ENCODE assay signal across 11 cellular contexts in genomic region chr3:37956353-37957184, GRCh38. TPM values are rescaled to one million over a fixed set of nuclear protein-coding genes. Genes with fewer than 3 reads are reported as not detected.
DNase-seq lines count a peak whose midpoint lies in the region; ATAC-seq, FAIRE-seq and TF ChIP-seq lines count a peak whose summit lies in the region.
"Had no signal": no experiment of that assay in that cellular context is flagged by ENCODE, and none has a peak within 500 bp of the region (broad histone marks: within the 10 kb centered on the region; RNA-seq: fewer than 3 reads in every experiment).

No MANE protein-coding gene starts in this region.

- no peak overlapping the region for H3K4me3 Mint-ChIP-seq in CD4-positive, CD25-positive, alpha-beta regulatory T cell
- H3K4me3 Mint-ChIP-seq in glutamatergic neuron (ENCODE audit: unreplicated experiment): no peak overlapping the region

- H3K9me3 ChIP-seq in CD4-positive, CD25-positive, alpha-beta regulatory T cell (ENCODE audit: control insufficient read depth in 2 of 2, low read length in 2 of 2): no peaks in the 10 kb centered on the region
- H3K9me3 ChIP-seq in KOPT-K1 (ENCODE audit: insufficient read depth, low read length, poor library complexity, severe bottlenecking) (no peaks in the 10 kb centered on the region), endothelial cell of umbilical vein (replicated peaks; ENCODE audit: control insufficient read depth, insufficient read depth, low read length) (no peaks in the 10 kb centered on the region)

- no peaks in the 10 kb centered on the region for H4K20me1 ChIP-seq in endothelial cell of umbilical vein (replicated peaks; ENCODE audit: control insufficient read depth, extremely low read depth, insufficient read depth, low read length)

- no peaks in the 10 kb centered on the region for H3K9me3 Mint-ChIP-seq in CD4-positive, CD25-positive, alpha-beta regulatory T cell
- no peaks in the 10 kb centered on the region for H3K9me3 Mint-ChIP-seq in glutamatergic neuron (ENCODE audit: unreplicated experiment)

- no peak for FAIRE-seq in endothelial cell of umbilical vein (lab: Jason Lieb, UNC)

- H3K79me2 ChIP-seq in endothelial cell of umbilical vein (ENCODE audit: control insufficient read depth, insufficient read depth, low read length): no peaks in the 10 kb centered on the region

- H3K9ac ChIP-seq in endothelial cell of umbilical vein (replicated peaks; ENCODE audit: extremely low read depth, insufficient read depth, low read length): no peak overlapping the region
- no peak overlapping the region for H3K9ac ChIP-seq in rectal smooth muscle tissue (ENCODE audit: low read length)

- no peak for TF ChIP-seq POLR2A in endothelial cell of umbilical vein (IDR thresholded peaks at IDR 0.05; ENCODE audit: low read depth, low read length)

- no peaks in the 10 kb centered on the region for H3K9me1 ChIP-seq in endothelial cell of umbilical vein (replicated peaks; ENCODE audit: control insufficient read depth, extremely low read depth, insufficient read depth, low read length)

- ATAC-seq in CD4-positive, CD25-positive, alpha-beta regulatory T cell (ENCODE audit: low read depth in 2 of 2): no peak
- ATAC-seq: HCT116 had no signal

- intact Hi-C loops in endothelial cell of umbilical vein (cut with micrococcal nuclease): loop anchor here (1.0 to 2.0 kb wide), 3 partner anchors 10 to 20 kb away; no protein-coding TSS in a partner anchor

- no peak overlapping the region for H2AFZ ChIP-seq in endothelial cell of umbilical vein (ENCODE audit: low read depth, low read length)

- dilution Hi-C loops in endothelial cell of umbilical vein (cut with MboI; ENCODE audit: extremely low pct_ligation_motif_present, low sequenced_read_pairs): no loop called here

- no TSS peak for BruUV-seq in endothelial cell of umbilical vein (replicated peaks; lab: Mats Ljungman, UMichigan)

- CTCF ChIA-PET in endothelial cell of umbilical vein (lab: Charles Lee): interaction anchor here (0.7 to 5.0 kb wide), 14 partner anchors 10 to 102 kb away, joined by 3 to 57 read pairs (median 4); no protein-coding TSS in a partner anchor

- H3K36me3 Mint-ChIP-seq in CD4-positive, CD25-positive, alpha-beta regulatory T cell: no peaks in the 10 kb centered on the region
- H3K36me3 Mint-ChIP-seq in glutamatergic neuron (ENCODE audit: unreplicated experiment): no peaks in the 10 kb centered on the region

- no peaks in the 10 kb centered on the region for H3K36me3 ChIP-seq in CD4-positive, CD25-positive, alpha-beta regulatory T cell (ENCODE audit: control insufficient read depth, insufficient read depth, low read length)
- H3K36me3 ChIP-seq in KOPT-K1 (ENCODE audit: insufficient read depth, low read length) (no peaks in the 10 kb centered on the region), endothelial cell of umbilical vein (ENCODE audit: control insufficient read depth in 2 of 2, extremely low read depth in 1 of 2, insufficient read depth in 2 of 2, low read length in 2 of 2) (no peaks in the 10 kb centered on the region), rectal smooth muscle tissue (ENCODE audit: control insufficient read depth, insufficient read depth, low read length) (no peaks in the 10 kb centered on the region)

- H3K27ac ChIP-seq in CD4-positive, CD25-positive, alpha-beta regulatory T cell (ENCODE audit: insufficient read depth, low read length, poor library complexity, severe bottlenecking): no peak overlapping the region
- H3K27ac ChIP-seq in KOPT-K1 (ENCODE audit: low read depth, low read length, poor library complexity, severe bottlenecking) (peak overlapping the region; percentile 85), endothelial cell of umbilical vein (ENCODE audit: insufficient read depth, low read depth, low read length) (peak overlapping the region; percentile 3), rectal smooth muscle tissue (ENCODE audit: low read depth, low read length) (peak overlapping the region; percentile 65)

- H3K27me3 Mint-ChIP-seq in CD4-positive, CD25-positive, alpha-beta regulatory T cell: no peaks in the 10 kb centered on the region
- H3K27me3 Mint-ChIP-seq in glutamatergic neuron (ENCODE audit: unreplicated experiment): peaks cover 2% of the 10 kb centered on the region

- H3K4me3 ChIP-seq in CD4-positive, CD25-positive, alpha-beta regulatory T cell (ENCODE audit: low read depth, low read length): peak overlapping the region; percentile 33
- H3K4me3 ChIP-seq in endothelial cell of umbilical vein (replicated peaks in 1 of 3; ENCODE audit: insufficient read depth in 1 of 3, low read depth in 1 of 3, low read length in 3 of 3): no peak overlapping the region
- H3K4me3 ChIP-seq in rectal smooth muscle tissue (ENCODE audit: low read length): no peak overlapping the region

- H3K4me1 Mint-ChIP-seq in CD4-positive, CD25-positive, alpha-beta regulatory T cell: peaks cover 0 to 31% (median 21%) of the 10 kb centered on the region in 4 donors
- H3K4me1 Mint-ChIP-seq in glutamatergic neuron (ENCODE audit: low read depth, unreplicated experiment): no peaks in the 10 kb centered on the region

- H3K27ac Mint-ChIP-seq in CD4-positive, CD25-positive, alpha-beta regulatory T cell: peak overlapping the region; percentile 87 to 94 (median 91)
- H3K27ac Mint-ChIP-seq in glutamatergic neuron (ENCODE audit: unreplicated experiment): no peak overlapping the region

- no peaks in the 10 kb centered on the region for H3K27me3 ChIP-seq in CD4-positive, CD25-positive, alpha-beta regulatory T cell (ENCODE audit: control insufficient read depth, insufficient read depth, low read length)
- H3K27me3 ChIP-seq in endothelial cell of umbilical vein (ENCODE audit: control insufficient read depth in 2 of 2, insufficient read depth in 2 of 2, low read length in 2 of 2) (no peaks in the 10 kb centered on the region), rectal smooth muscle tissue (ENCODE audit: control insufficient read depth, insufficient read depth, low read length) (no peaks in the 10 kb centered on the region)

- peak overlapping the region; percentile 50 for H3K4me2 ChIP-seq in endothelial cell of umbilical vein (ENCODE audit: insufficient read depth, low read length)

- POLR2A ChIA-PET in endothelial cell of umbilical vein (lab: Charles Lee): no interaction called here

- no peak for DNase-seq in CD4-positive, CD25-positive, alpha-beta regulatory T cell
- DNase-seq in endothelial cell of umbilical vein (ENCODE audit: low read depth, low spot score) (peak; percentile 11), activated gamma-delta T cell treated with Interleukin-2 at 50 U/mL for 16 hours (no peak), glutamatergic neuron (no peak), NCI-H524 treated with DMSO at 0.1 percent for 48 hours (lab: John Stamatoyannopoulos, UW) (no peak)
- DNase-seq in stimulated activated CD4-positive, alpha-beta T cell treated with anti-CD3 and anti-CD28 coated beads, Interleukin-15, amount 100 ng/mL, for 24 hours: no peak
- DNase-seq: NCI-H1694, SIG-M5 had no signal

- peaks cover 18% of the 10 kb centered on the region for H3K4me1 ChIP-seq in CD4-positive, CD25-positive, alpha-beta regulatory T cell (ENCODE audit: control insufficient read depth, insufficient read depth, low read length, poor library complexity, severe bottlenecking)
- H3K4me1 ChIP-seq in endothelial cell of umbilical vein (ENCODE audit: control insufficient read depth, extremely low read depth, insufficient read depth, low read length) (peaks cover 36% of the 10 kb centered on the region), rectal smooth muscle tissue (ENCODE audit: control insufficient read depth, insufficient read depth, low read length) (peaks cover 16% of the 10 kb centered on the region)

- TF ChIP-seq CTCF in endothelial cell of umbilical vein (IDR thresholded peaks at IDR 0.05; ENCODE audit: extremely low read depth in 1 of 2, insufficient read depth in 1 of 2, low read depth in 1 of 2, low read length in 2 of 2) (no peak), glutamatergic neuron (IDR thresholded peaks at IDR 0.05; ENCODE audit: partially characterized antibody, unreplicated experiment) (no peak)

TF ChIP-seq in endothelial cell of umbilical vein, 7 proteins besides CTCF, POLR2A, EP300 and RAD21:
- TF ChIP-seq FOS (IDR thresholded peaks at IDR 0.05; ENCODE audit: borderline replicate concordance, insufficient read depth, low read length) (no peak), MAX (IDR thresholded peaks at IDR 0.05; ENCODE audit: insufficient read depth, insufficient read length) (no peak), MYC (IDR thresholded peaks at IDR 0.05; ENCODE audit: low read depth, low read length) (no peak), EZH2 (IDR thresholded peaks at IDR 0.05; ENCODE audit: borderline replicate concordance, low read depth, low read length, severe bottlenecking) (no peak), POLR2AphosphoS5 (IDR thresholded peaks at IDR 0.05; ENCODE audit: insufficient read depth, low read depth, low read length) (no peak), GATA2 (IDR thresholded peaks at IDR 0.05; ENCODE audit: insufficient read depth, insufficient read length, low read depth, low read length) (no peak), JUN (IDR thresholded peaks at IDR 0.05; ENCODE audit: borderline replicate concordance, insufficient read depth, insufficient read length, low read depth) (no peak)
TF ChIP-seq in endothelial cell of umbilical vein: peak in this region for 0.

RNA-seq across cellular contexts. Expression of gene VILL, which starts 34.0 kb away (rescaled TPM):
- total RNA-seq in CD4-positive, CD25-positive, alpha-beta regulatory T cell: 24.0 TPM
- polyA plus RNA-seq in CD4-positive, CD25-positive, alpha-beta regulatory T cell: 10 to 100 TPM in 3 of 4 donors, 1 to 10 TPM in 1; 9.0 to 15.5 (median 12.4) TPM
- total RNA-seq in endothelial cell of umbilical vein (6.9 and 9.0 TPM in 2 replicates), glutamatergic neuron (ENCODE audit: unreplicated experiment) (3.2 TPM)
- polyA plus RNA-seq in endothelial cell of umbilical vein: 10.0 and 11.6 TPM in 2 replicates
- polyA plus RNA-seq in endothelial cell of umbilical vein (2011; cell fraction: cytosol; rRNA removed): 6.5 and 8.1 TPM in 2 replicates
- polyA plus RNA-seq in endothelial cell of umbilical vein (2011; cell fraction: nucleus; rRNA removed): 27.6 and 33.0 TPM in 2 replicates
- polyA plus RNA-seq in endothelial cell of umbilical vein (2012): 4.2 and 4.6 TPM in 2 replicates
- 14.5 and 20.7 TPM in 2 replicates for polyA minus RNA-seq in endothelial cell of umbilical vein
- polyA minus RNA-seq in endothelial cell of umbilical vein (2011; cell fraction: cytosol; rRNA and poly(A)+ RNA removed): not detected
- polyA minus RNA-seq in endothelial cell of umbilical vein (2011; cell fraction: nucleus; rRNA and poly(A)+ RNA removed): 11.3 and 13.0 TPM in 2 replicates
